In genomic region chr11:35084817-35085424, GRCh38 we compare ENCODE assay signal across 17 cellular contexts. TPM values are rescaled to one million over a fixed set of nuclear protein-coding genes. Genes with fewer than 3 reads are reported as not detected.
A peak's percentile ranks its signal among the peaks of the same experiment; 100 is the strongest.
DNase-seq lines count a peak whose midpoint lies in the region; ATAC-seq, FAIRE-seq and TF ChIP-seq lines count a peak whose summit lies in the region.
"Had no signal": no experiment of that assay in that cellular context is flagged by ENCODE, and none has a peak within 500 bp of the region (broad histone marks: within the 10 kb centered on the region; RNA-seq: fewer than 3 reads in every experiment).

No MANE protein-coding gene starts in this region.

- peaks cover 14% of the 10 kb centered on the region for H3K36me3 Mint-ChIP-seq in T-helper 1 cell treated with Interleukin-12 subunit alpha and Interleukin-12 subunit beta and Interleukin-4 antibody, amounts not matched to agents 30 μg/mL and 1 μg/mL, for 36 hours (ENCODE audit: low read depth)
- no peaks in the 10 kb centered on the region for H3K36me3 Mint-ChIP-seq in stimulated activated memory B cell treated with anti-CD40 and anti-IgM and Interleukin-4, amounts not matched to agents 10 μg/mL and 1 μg/mL and 100 μg/mL, for 72 hours
- H3K36me3 Mint-ChIP-seq: CD8-positive, alpha-beta T cell had no signal

- no peak overlapping the region for H3K4me3 ChIP-seq in keratinocyte (ENCODE audit: control insufficient read depth in 2 of 3, extremely low read depth in 1 of 3, insufficient read depth in 2 of 3, low read depth in 1 of 3, low read length in 3 of 3)
- H3K4me3 ChIP-seq in Peyer's patch, result no peak overlapping the region
- H3K4me3 ChIP-seq: left lung had no signal

- H2AFZ ChIP-seq in keratinocyte (ENCODE audit: control insufficient read depth, low read length), result no peak overlapping the region

- no peaks in the 10 kb centered on the region for H4K20me1 ChIP-seq in keratinocyte (ENCODE audit: control insufficient read depth, extremely low read depth, insufficient read depth, low read length)

- dilution Hi-C loops in keratinocyte (cut with MboI; ENCODE audit: extremely low pct_ligation_motif_present, low sequenced_read_pairs), result no loop called here

- H3K4me2 ChIP-seq in keratinocyte (ENCODE audit: control insufficient read depth, extremely low read depth, insufficient read depth, low read depth, low read length), result no peak overlapping the region

- H3K27me3 Mint-ChIP-seq in T-helper 1 cell treated with Interleukin-12 subunit alpha and Interleukin-12 subunit beta and Interleukin-4 antibody, amounts not matched to agents 30 μg/mL and 1 μg/mL, for 36 hours (ENCODE audit: low read depth), result peaks cover 4% of the 10 kb centered on the region
- H3K27me3 Mint-ChIP-seq in stimulated activated memory B cell treated with anti-CD40 and anti-IgM and Interleukin-4, amounts not matched to agents 10 μg/mL and 1 μg/mL and 100 μg/mL, for 72 hours, result no peaks in the 10 kb centered on the region

- peaks cover 2% of the 10 kb centered on the region for H3K79me2 ChIP-seq in keratinocyte (ENCODE audit: control insufficient read depth, insufficient read depth, low read length)

- H3K9me3 Mint-ChIP-seq in T-helper 1 cell treated with Interleukin-12 subunit alpha and Interleukin-12 subunit beta and Interleukin-4 antibody, amounts not matched to agents 30 μg/mL and 1 μg/mL, for 36 hours, result no peaks in the 10 kb centered on the region
- H3K9me3 Mint-ChIP-seq in stimulated activated memory B cell treated with anti-CD40 and anti-IgM and Interleukin-4, amounts not matched to agents 10 μg/mL and 1 μg/mL and 100 μg/mL, for 72 hours, result no peaks in the 10 kb centered on the region
- H3K9me3 Mint-ChIP-seq: CD8-positive, alpha-beta T cell had no signal

- H3K36me3 ChIP-seq in keratinocyte (ENCODE audit: control insufficient read depth in 2 of 2, extremely low read depth in 1 of 2, insufficient read depth in 2 of 2, low read length in 2 of 2) (no peaks in the 10 kb centered on the region), Peyer's patch (no peaks in the 10 kb centered on the region)
- H3K36me3 ChIP-seq: brain microvascular endothelial cell, left lung had no signal

- H3K27ac ChIP-seq in RWPE1 (peak overlapping the region; percentile 60), keratinocyte (ENCODE audit: control insufficient read depth, insufficient read depth, low read length) (peak overlapping the region; percentile 91), Peyer's patch (peak overlapping the region in 1 of 4 donors; percentile 81)
- H3K27ac ChIP-seq: 22Rv1 had no signal

- H3K27me3 ChIP-seq in keratinocyte (ENCODE audit: control insufficient read depth, extremely low read depth, insufficient read depth, low read length) (no peaks in the 10 kb centered on the region), Peyer's patch (no peaks in the 10 kb centered on the region)
- H3K27me3 ChIP-seq: brain microvascular endothelial cell, left lung had no signal

- no peaks in the 10 kb centered on the region for H3K9me3 ChIP-seq in keratinocyte (ENCODE audit: control insufficient read depth, low read depth, low read length)
- no peaks in the 10 kb centered on the region for H3K9me3 ChIP-seq in Peyer's patch
- H3K9me3 ChIP-seq: left lung had no signal

- peak overlapping the region; percentile 52 for H3K27ac Mint-ChIP-seq in T-helper 1 cell treated with Interleukin-12 subunit alpha and Interleukin-12 subunit beta and Interleukin-4 antibody, amounts not matched to agents 30 μg/mL and 1 μg/mL, for 36 hours
- H3K27ac Mint-ChIP-seq in stimulated activated memory B cell treated with anti-CD40 and anti-IgM and Interleukin-4, amounts not matched to agents 10 μg/mL and 1 μg/mL and 100 μg/mL, for 72 hours, result peak overlapping the region; percentile 98

- TF ChIP-seq CTCF in RWPE1 (conservative IDR thresholded peaks at IDR 0.05; ENCODE audit: low read depth) (no peak), keratinocyte (optimal IDR thresholded peaks at IDR 0.05 in 1 of 3, IDR thresholded peaks at IDR 0.05 in 1 of 3, conservative IDR thresholded peaks at IDR 0.05 in 1 of 3; ENCODE audit: extremely low read depth in 1 of 3, insufficient read depth in 2 of 3, low read length in 3 of 3) (no peak), Peyer's patch (IDR thresholded peaks at IDR 0.05) (no peak)

- peaks cover 64% of the 10 kb centered on the region for H3K4me1 Mint-ChIP-seq in T-helper 1 cell treated with Interleukin-12 subunit alpha and Interleukin-12 subunit beta and Interleukin-4 antibody, amounts not matched to agents 30 μg/mL and 1 μg/mL, for 36 hours (ENCODE audit: low read depth)
- peaks cover 79% of the 10 kb centered on the region for H3K4me1 Mint-ChIP-seq in stimulated activated memory B cell treated with anti-CD40 and anti-IgM and Interleukin-4, amounts not matched to agents 10 μg/mL and 1 μg/mL and 100 μg/mL, for 72 hours

- H3K4me1 ChIP-seq in keratinocyte (ENCODE audit: control insufficient read depth, extremely low read depth, insufficient read depth, low read length) (peaks cover 66% of the 10 kb centered on the region), Peyer's patch (peaks cover 0 to 43% (median 20%) of the 10 kb centered on the region in 4 donors)

- POLR2A ChIA-PET in RWPE1 (lab: Yijun Ruan, JAX; ENCODE audit: low non-redundant PET), result no interaction called here

- no peaks in the 10 kb centered on the region for H3K9me1 ChIP-seq in keratinocyte (ENCODE audit: control insufficient read depth, extremely low read depth, insufficient read depth, low read length)

- no peak for DNase-seq in T-helper 1 cell
- no peak for DNase-seq in RWPE1 (ENCODE audit: low spot score)
- DNase-seq in keratinocyte (ENCODE audit: low read depth, low spot score), result no peak
- DNase-seq in Peyer's patch, result no peak
- no peak for DNase-seq in NCI-H2081 treated with DMSO at 0.1 percent for 48 hours (lab: John Stamatoyannopoulos, UW)
- DNase-seq: activated gamma-delta T cell; brain microvascular endothelial cell; CD8-positive, alpha-beta T cell; effector CD4-positive, alpha-beta T cell; Karpas-422; left lung; NCI-H226; trophoblast cell had no signal

- no peak overlapping the region for H3K4me3 Mint-ChIP-seq in T-helper 1 cell treated with Interleukin-12 subunit alpha and Interleukin-12 subunit beta and Interleukin-4 antibody, amounts not matched to agents 30 μg/mL and 1 μg/mL, for 36 hours
- H3K4me3 Mint-ChIP-seq in stimulated activated memory B cell treated with anti-CD40 and anti-IgM and Interleukin-4, amounts not matched to agents 10 μg/mL and 1 μg/mL and 100 μg/mL, for 72 hours, result no peak overlapping the region
- H3K4me3 Mint-ChIP-seq: CD8-positive, alpha-beta T cell had no signal

- no peak for FAIRE-seq in keratinocyte (lab: Jason Lieb, UNC)

- ATAC-seq in stimulated activated memory B cell treated with anti-CD40 and anti-IgM and Interleukin-4, amounts not matched to agents 10 μg/mL and 1 μg/mL and 100 μg/mL, for 72 hours, result no peak
- ATAC-seq in GM18868 (IDR thresholded peaks at IDR 0.05; ENCODE audit: unreplicated experiment), result no peak
- ATAC-seq: CD8-positive, alpha-beta T cell; left lung had no signal

- TF ChIP-seq POLR2A in Peyer's patch (IDR thresholded peaks at IDR 0.05), result no peak

- CTCF ChIA-PET in RWPE1 (lab: Yijun Ruan, JAX), result no interaction called here

- no peak overlapping the region for H3K9ac ChIP-seq in keratinocyte (ENCODE audit: control insufficient read depth, extremely low read depth, insufficient read depth, low read length)

RNA-seq across cellular contexts. Expression of gene CD44, which starts 54.0 kb away (rescaled TPM):
- polyA plus RNA-seq in keratinocyte, result 1,621 to 2,271 TPM (median 2,038 TPM) in 3 replicates
- 1,899 TPM for polyA plus RNA-seq in keratinocyte (2011; ENCODE audit: low read depth)
- 704 and 1,157 TPM in 2 replicates for polyA plus RNA-seq in keratinocyte (2011; cell fraction: cytosol; rRNA removed)
- polyA plus RNA-seq in keratinocyte (2011; cell fraction: nucleus; rRNA removed), result 3,164 and 3,631 TPM in 2 replicates
- 637 and 1,345 TPM in 2 replicates for polyA plus RNA-seq in keratinocyte (2012; ENCODE audit: low replicate concordance)
- polyA minus RNA-seq in keratinocyte, result 1,693 to 2,971 TPM (median 2,836 TPM) in 3 replicates
- 1,343 TPM for polyA minus RNA-seq in keratinocyte (2011; cell fraction: cytosol; rRNA and poly(A)+ RNA removed)
- 2,671 and 5,354 TPM in 2 replicates for polyA minus RNA-seq in keratinocyte (2011; cell fraction: nucleus; rRNA and poly(A)+ RNA removed)
- 100 to 1,000 TPM in 3 of 4 donors, 10 to 100 TPM in 1; 71.6 to 412 (median 130) TPM for total RNA-seq in Peyer's patch
